8 cellular contexts compared by ENCODE assay signal in genomic region chr12:49017764-49018281, GRCh38. TPM values are rescaled to one million over a fixed set of nuclear protein-coding genes. Genes with fewer than 3 reads are reported as not detected.
DNase-seq lines count a peak whose midpoint lies in the region; ATAC-seq and TF ChIP-seq lines count a peak whose summit lies in the region.

No MANE protein-coding gene starts in this region.

- peak overlapping the region; percentile 98 for H3K27ac Mint-ChIP-seq in T-helper 2 cell treated with Interferon-gamma antibody and Interleukin-4, amounts not matched to agents 5 μg/mL and 100 μg/mL, for 36 hours

- no peak for TF ChIP-seq POLR2A in upper lobe of left lung (IDR thresholded peaks at IDR 0.05)

- H3K9me3 ChIP-seq in effector memory CD4-positive, alpha-beta T cell (ENCODE audit: control insufficient read depth, low read length): no peaks in the 10 kb centered on the region
- H3K9me3 ChIP-seq in muscle layer of duodenum (ENCODE audit: control insufficient read depth in 1 of 2, low read length in 2 of 2) (no peaks in the 10 kb centered on the region), upper lobe of left lung (no peaks in the 10 kb centered on the region)

- H3K4me1 Mint-ChIP-seq in T-helper 2 cell treated with Interferon-gamma antibody and Interleukin-4, amounts not matched to agents 5 μg/mL and 100 μg/mL, for 36 hours (ENCODE audit: low read depth): peaks cover 30% of the 10 kb centered on the region

- no peaks in the 10 kb centered on the region for H3K27me3 Mint-ChIP-seq in T-helper 2 cell treated with Interferon-gamma antibody and Interleukin-4, amounts not matched to agents 5 μg/mL and 100 μg/mL, for 36 hours (ENCODE audit: low read depth)

- TF ChIP-seq EP300 in upper lobe of left lung (IDR thresholded peaks at IDR 0.05): no peak

- H3K36me3 ChIP-seq in effector memory CD4-positive, alpha-beta T cell (ENCODE audit: control insufficient read depth, insufficient read depth, low read length): peaks cover 18% of the 10 kb centered on the region
- peaks cover 16 to 22% of the 10 kb centered on the region in 2 donors for H3K36me3 ChIP-seq in muscle layer of duodenum (ENCODE audit: control insufficient read depth in 1 of 2, insufficient read depth in 2 of 2, low read length in 2 of 2)
- H3K36me3 ChIP-seq in upper lobe of left lung: peaks cover 15 to 25% (median 21%) of the 10 kb centered on the region in 4 donors

- peaks cover 47% of the 10 kb centered on the region for H3K36me3 Mint-ChIP-seq in T-helper 2 cell treated with Interferon-gamma antibody and Interleukin-4, amounts not matched to agents 5 μg/mL and 100 μg/mL, for 36 hours (ENCODE audit: low read depth)

- WGBS in upper lobe of left lung, 2 donors: 8 to 13% methylated on average over 9 to 10 of the region's 10 CpGs

- peak overlapping the region; percentile 93 for H3K4me3 Mint-ChIP-seq in T-helper 2 cell treated with Interferon-gamma antibody and Interleukin-4, amounts not matched to agents 5 μg/mL and 100 μg/mL, for 36 hours

- no peaks in the 10 kb centered on the region for H3K27me3 ChIP-seq in effector memory CD4-positive, alpha-beta T cell (replicated peaks; ENCODE audit: control insufficient read depth, insufficient read depth, low read length, poor library complexity, severe bottlenecking)
- H3K27me3 ChIP-seq in muscle layer of duodenum (ENCODE audit: low read depth, low read length) (no peaks in the 10 kb centered on the region), upper lobe of left lung (no peaks in the 10 kb centered on the region)

- H3K4me3 ChIP-seq in effector memory CD4-positive, alpha-beta T cell (ENCODE audit: insufficient read depth, low read depth, low read length, poor library complexity, severe bottlenecking): peak overlapping the region; percentile 73
- peak overlapping the region; percentile 87 to 92 for H3K4me3 ChIP-seq in muscle layer of duodenum (ENCODE audit: low read depth in 1 of 2, low read length in 2 of 2)
- peak overlapping the region; percentile 40 to 90 (median 70) for H3K4me3 ChIP-seq in upper lobe of left lung

- peak overlapping the region; percentile 91 for H3K27ac ChIP-seq in effector memory CD4-positive, alpha-beta T cell (ENCODE audit: insufficient read depth, low read length, poor library complexity, severe bottlenecking)
- H3K27ac ChIP-seq in muscle layer of duodenum (ENCODE audit: low read length) (peak overlapping the region; percentile 100), upper lobe of left lung (peak overlapping the region; percentile 91 to 97 (median 96))

- H3K9me3 Mint-ChIP-seq in T-helper 2 cell treated with Interferon-gamma antibody and Interleukin-4, amounts not matched to agents 5 μg/mL and 100 μg/mL, for 36 hours: no peaks in the 10 kb centered on the region

- no peak for TF ChIP-seq CTCF in upper lobe of left lung (IDR thresholded peaks at IDR 0.05)

- peak; percentile 47 for DNase-seq in NCI-H146 (lab: John Stamatoyannopoulos, UW)
- no peak for DNase-seq in NCI-H146 treated with DMSO at 0.1 percent for 48 hours (lab: John Stamatoyannopoulos, UW; ENCODE audit: unreplicated experiment)
- DNase-seq in T-helper 2 cell treated with Interferon-gamma antibody and Interleukin-4, amounts not matched to agents 5 μg/mL and 100 μg/mL, for 36 hours (ENCODE audit: low spot score): peak; percentile 67
- no peak for DNase-seq in effector memory CD4-positive, alpha-beta T cell
- DNase-seq in upper lobe of left lung: no peak
- DNase-seq in iPS-NIHi7 (ENCODE audit: extremely low spot score): no peak

- ATAC-seq in HG03066 (IDR thresholded peaks at IDR 0.05; ENCODE audit: low read depth, unreplicated experiment) (peak; percentile 12), upper lobe of left lung (ENCODE audit: low FRiP score in 2 of 2) (peak; percentile 14 to 28)

- peaks cover 14% of the 10 kb centered on the region for H3K4me1 ChIP-seq in effector memory CD4-positive, alpha-beta T cell (ENCODE audit: control insufficient read depth, insufficient read depth, low read length, poor library complexity, severe bottlenecking)
- peaks cover 0 to 15% of the 10 kb centered on the region in 2 donors for H3K4me1 ChIP-seq in muscle layer of duodenum (ENCODE audit: control insufficient read depth in 1 of 2, insufficient read depth in 2 of 2, low read length in 2 of 2)
- peaks cover 5 to 26% (median 19%) of the 10 kb centered on the region in 4 donors for H3K4me1 ChIP-seq in upper lobe of left lung

RNA-seq across cellular contexts. Expression of gene PRKAG1, which starts 0.8 kb away (rescaled TPM):
- 10 to 100 TPM; 25.1 to 56.5 (median 42.0) TPM for total RNA-seq in upper lobe of left lung

RNA-seq across cellular contexts. Expression of gene DDN, which starts 18.6 kb away (rescaled TPM):
- under 1 TPM in 4 of 6 donors, not detected in 2; 0.13 to 0.30 (median 0.18) TPM for total RNA-seq in upper lobe of left lung

RNA-seq across cellular contexts. Expression of gene WNT1, which starts 39.7 kb away (rescaled TPM):
- under 1 TPM in 1 of 6 donors, not detected in 5; 0.34 TPM for total RNA-seq in upper lobe of left lung

RNA-seq across cellular contexts. Expression of gene KMT2D, which starts 42.8 kb away (rescaled TPM):
- total RNA-seq in upper lobe of left lung: 100 to 1,000 TPM in 5 of 6 donors, 10 to 100 TPM in 1; 91.5 to 250 (median 112) TPM

RNA-seq across cellular contexts. Expression of gene WNT10B, which starts 46.3 kb away (rescaled TPM):
- 1 to 10 TPM in 1 of 6 donors, under 1 TPM in 2, not detected in 3; 0.69 to 2.2 (median 0.74) TPM for total RNA-seq in upper lobe of left lung

Comparison
In these comparisons a context has a peak if more than half of its experiments do, and no peak if none do; other contexts are left out.
1. DNase-seq: peak in NCI-H146 (single experiment) and T-helper 2 cell treated with Interferon-gamma antibody and Interleukin-4, amounts not matched to agents 5 μg/mL and 100 μg/mL, for 36 hours (single experiment); none in NCI-H146 treated with DMSO at 0.1 percent for 48 hours (single experiment), effector memory CD4-positive, alpha-beta T cell (0 of 3), upper lobe of left lung (0 of 2) and iPS-NIHi7 (single experiment).
2. Peak in every context shown above with its lines, with median percentiles within 50 percentile points of each other: H3K27ac ChIP-seq and H3K4me3 ChIP-seq.